In genomic region chrX:80807606-80808159, GRCh38 we compare ENCODE assay signal across 8 cellular contexts. TPM values are rescaled to one million over a fixed set of nuclear protein-coding genes. Genes with fewer than 3 reads are reported as not detected.
DNase-seq lines count a peak whose midpoint lies in the region; TF ChIP-seq lines count a peak whose summit lies in the region.

No MANE protein-coding gene starts in this region.

- peaks cover 19% of the 10 kb centered on the region for H3K4me1 Mint-ChIP-seq in T-helper 1 cell treated with Interleukin-12 subunit alpha and Interleukin-12 subunit beta and Interleukin-4 antibody, amounts not matched to agents 30 μg/mL and 1 μg/mL, for 36 hours (ENCODE audit: low read depth)

- TF ChIP-seq CTCF in fibroblast of lung (conservative IDR thresholded peaks at IDR 0.05 in 1 of 2, IDR thresholded peaks at IDR 0.05 in 1 of 2; ENCODE audit: low read depth in 1 of 2, low read length in 2 of 2): no peak
- TF ChIP-seq CTCF in GM10266 (IDR thresholded peaks at IDR 0.05; ENCODE audit: control insufficient read depth, insufficient read depth, low read depth, missing control alignments): no peak

- peaks cover 5% of the 10 kb centered on the region for H3K36me3 Mint-ChIP-seq in T-helper 1 cell treated with Interleukin-12 subunit alpha and Interleukin-12 subunit beta and Interleukin-4 antibody, amounts not matched to agents 30 μg/mL and 1 μg/mL, for 36 hours (ENCODE audit: low read depth)

- DNase-seq in T-helper 1 cell: no peak
- peak in 1 of 2 experiments; percentile 38 for DNase-seq in SJCRH30
- DNase-seq in fibroblast of lung (ENCODE audit: low read depth in 2 of 2): no peak
- peak; percentile 11 for DNase-seq in putamen (ENCODE audit: low spot score)
- no peak for DNase-seq in GM10266 (ENCODE audit: extremely low spot score)
- no peak for DNase-seq in NCI-H345 treated with DMSO at 0.1 percent for 48 hours (lab: John Stamatoyannopoulos, UW; ENCODE audit: unreplicated experiment)
- no peak for DNase-seq in DMS153 (lab: John Stamatoyannopoulos, UW)

- H3K9ac ChIP-seq in fibroblast of lung (ENCODE audit: insufficient read depth, low read length): no peak overlapping the region

- H3K79me2 ChIP-seq in fibroblast of lung (ENCODE audit: control insufficient read depth, insufficient read depth, low read length): peaks cover 8% of the 10 kb centered on the region

- H3K27me3 ChIP-seq in SJCRH30 (no peaks in the 10 kb centered on the region), fibroblast of lung (ENCODE audit: control insufficient read depth, insufficient read depth, low read length) (no peaks in the 10 kb centered on the region)

- H3K4me2 ChIP-seq in fibroblast of lung (ENCODE audit: extremely low read depth, insufficient read depth, low read length): peak overlapping the region; percentile 87

- no peaks in the 10 kb centered on the region for H3K9me3 ChIP-seq in SJCRH30 (replicated peaks)
- H3K9me3 ChIP-seq in fibroblast of lung (ENCODE audit: control insufficient read depth, insufficient read depth, low read depth, low read length): no peaks in the 10 kb centered on the region

- H3K36me3 ChIP-seq in SJCRH30 (no peaks in the 10 kb centered on the region), fibroblast of lung (ENCODE audit: control insufficient read depth, insufficient read depth, low read length) (no peaks in the 10 kb centered on the region)

- H3K27ac ChIP-seq in SJCRH30: peak overlapping the region; percentile 72
- H3K27ac ChIP-seq in fibroblast of lung (ENCODE audit: insufficient read depth, low read length): no peak overlapping the region

- H3K27me3 Mint-ChIP-seq in T-helper 1 cell treated with Interleukin-12 subunit alpha and Interleukin-12 subunit beta and Interleukin-4 antibody, amounts not matched to agents 30 μg/mL and 1 μg/mL, for 36 hours (ENCODE audit: low read depth): no peaks in the 10 kb centered on the region

- no peaks in the 10 kb centered on the region for H3K4me1 ChIP-seq in SJCRH30
- H3K4me1 ChIP-seq in fibroblast of lung (ENCODE audit: control insufficient read depth, extremely low read depth, insufficient read depth, low read length): no peaks in the 10 kb centered on the region

- peak overlapping the region; percentile 92 for H3K27ac Mint-ChIP-seq in T-helper 1 cell treated with Interleukin-12 subunit alpha and Interleukin-12 subunit beta and Interleukin-4 antibody, amounts not matched to agents 30 μg/mL and 1 μg/mL, for 36 hours

- H3K4me3 ChIP-seq in SJCRH30: peak overlapping the region; percentile 68
- peak overlapping the region; percentile 55 to 88 (median 71) for H3K4me3 ChIP-seq in fibroblast of lung (replicated peaks in 1 of 4; ENCODE audit: control extremely low read depth in 1 of 4, insufficient read depth in 1 of 4, low read depth in 3 of 4, low read length in 4 of 4)

- H4K20me1 ChIP-seq in fibroblast of lung (ENCODE audit: control insufficient read depth, extremely low read depth, insufficient read depth, low read length): no peaks in the 10 kb centered on the region

- no peak overlapping the region for H2AFZ ChIP-seq in fibroblast of lung (ENCODE audit: low read length)

- peak overlapping the region; percentile 91 for H3K4me3 Mint-ChIP-seq in T-helper 1 cell treated with Interleukin-12 subunit alpha and Interleukin-12 subunit beta and Interleukin-4 antibody, amounts not matched to agents 30 μg/mL and 1 μg/mL, for 36 hours

- no peaks in the 10 kb centered on the region for H3K9me3 Mint-ChIP-seq in T-helper 1 cell treated with Interleukin-12 subunit alpha and Interleukin-12 subunit beta and Interleukin-4 antibody, amounts not matched to agents 30 μg/mL and 1 μg/mL, for 36 hours

RNA-seq across cellular contexts. Expression of gene BRWD3, which starts 2.0 kb away (rescaled TPM):
- 21.6 and 23.7 TPM in 2 replicates for total RNA-seq in SJCRH30 (2014; rRNA removed; shearing (Covaris generic))
- 9.0 and 12.4 TPM in 2 replicates for total RNA-seq in fibroblast of lung
- 5.7 and 8.1 TPM in 2 replicates for polyA plus RNA-seq in fibroblast of lung
- polyA plus RNA-seq in fibroblast of lung (2012): 2.6 and 3.9 TPM in 2 replicates
- 1.4 and 5.8 TPM in 2 replicates for polyA minus RNA-seq in fibroblast of lung (ENCODE audit: low replicate concordance)
